29 cellular contexts compared by ENCODE assay signal in genomic region chr12:40874868-40875267, GRCh38.
"Had no signal": no experiment of that assay in that cellular context is flagged by ENCODE, and none has a peak within 500 bp of the region (broad histone marks: within the 10 kb centered on the region; RNA-seq: fewer than 3 reads in every experiment).

No MANE protein-coding gene starts in this region.

- H3K9me3 ChIP-seq: ovary, psoas muscle, right lobe of liver, sigmoid colon, spleen, suprapubic skin, testis, tibial artery, upper lobe of left lung, vagina had no signal

- H3K79me2 ChIP-seq: parathyroid adenoma had no signal

- H3K27me3 ChIP-seq: neural progenitor cell, ovary, right lobe of liver, sigmoid colon, spleen, suprapubic skin, testis, tibial artery, upper lobe of left lung, vagina had no signal

- ATAC-seq: naive thymus-derived CD4-positive, alpha-beta T cell; natural killer cell; psoas muscle; right cardiac atrium; right lobe of liver; stimulated activated memory B cell treated with anti-CD40 and anti-IgM and Interleukin-4, amounts not matched to agents 10 μg/mL and 1 μg/mL and 100 μg/mL, for 72 hours; stimulated activated naive CD8-positive, alpha-beta T cell treated with anti-CD3 and anti-CD28 coated beads, Interleukin-15, amount 100 ng/mL, for 72 hours; stimulated activated naive CD8-positive, alpha-beta T cell treated with anti-CD3 and anti-CD28 coated beads, Interleukin-15, Interleukin-2, amounts not matched to agents 100 U/mL and 50 U/mL, for 24 hours had no signal

- H3K9ac ChIP-seq: neural progenitor cell, parathyroid adenoma had no signal

- DNase-seq: naive thymus-derived CD4-positive, alpha-beta T cell; natural killer cell; occipital lobe; ovary; posterior cingulate gyrus; psoas muscle; right cardiac atrium; right lobe of liver; sigmoid colon; small intestine; spleen; stimulated activated CD4-positive, alpha-beta T cell treated with anti-CD3 and anti-CD28 coated beads, Interleukin-12 subunit alpha, Interleukin-12 subunit beta, amount 100 ng/mL, for 4 hours; stimulated activated CD4-positive, alpha-beta T cell treated with anti-CD3 and anti-CD28 coated beads, Interleukin-1b, Interleukin-23, amount 100 ng/mL, for 48 hours; stimulated activated CD4-positive, alpha-beta T cell treated with anti-CD3 and anti-CD28 coated beads, Interleukin-4, amount 100 ng/mL, for 1 hour; stimulated activated CD4-positive, alpha-beta T cell treated with anti-CD3 and anti-CD28 coated beads, Interleukin-4, amount 100 ng/mL, for 4 hours; stimulated activated CD8-positive, alpha-beta memory T cell treated with anti-CD3 and anti-CD28 coated beads, Interleukin-4, amount 100 ng/mL, for 48 hours; stimulated activated naive CD4-positive, alpha-beta T cell; stimulated activated naive CD8-positive, alpha-beta T cell treated with anti-CD3 and anti-CD28 coated beads, Interleukin-15, amount 100 ng/mL, for 72 hours; stimulated activated naive CD8-positive, alpha-beta T cell treated with anti-CD3 and anti-CD28 coated beads, Interleukin-15, Interleukin-2, amounts not matched to agents 100 U/mL and 50 U/mL, for 24 hours; substantia nigra; testis; tibial artery; trophoblast cell; upper lobe of left lung had no signal

- H3K27ac ChIP-seq: neural progenitor cell, ovary, parathyroid adenoma, psoas muscle, right lobe of liver, sigmoid colon, spleen, suprapubic skin, testis, tibial artery, upper lobe of left lung, vagina had no signal

- H2AFZ ChIP-seq: neural progenitor cell, parathyroid adenoma had no signal

- H3K4me1 ChIP-seq: neural progenitor cell, parathyroid adenoma, psoas muscle, right lobe of liver, sigmoid colon, spleen, suprapubic skin, testis, tibial artery, upper lobe of left lung, vagina had no signal

- H3K36me3 ChIP-seq: neural progenitor cell, ovary, right lobe of liver, sigmoid colon, spleen, suprapubic skin, tibial artery, upper lobe of left lung, vagina had no signal

- H3K4me2 ChIP-seq: neural progenitor cell had no signal

- H3K4me3 ChIP-seq: neural progenitor cell, ovary, psoas muscle, right lobe of liver, sigmoid colon, spleen, suprapubic skin, testis, tibial artery, upper lobe of left lung, vagina had no signal
